27 cellular contexts compared by ENCODE assay signal in genomic region chr16:9681556-9681955, GRCh38.
DNase-seq lines count a peak whose midpoint lies in the region; ATAC-seq, FAIRE-seq and TF ChIP-seq lines count a peak whose summit lies in the region.
"Had no signal": no experiment of that assay in that cellular context is flagged by ENCODE, and none has a peak within 500 bp of the region (broad histone marks: within the 10 kb centered on the region; RNA-seq: fewer than 3 reads in every experiment).

No MANE protein-coding gene starts in this region.

- DNase-seq in HepG2 (ENCODE audit: low spot score): no peak
- no peak for DNase-seq in right lobe of liver
- DNase-seq in H1 (ENCODE audit: low read depth in 1 of 2, low spot score in 2 of 2): no peak
- peak; percentile 50 for DNase-seq in retina
- DNase-seq in immature natural killer cell: no peak
- no peak for DNase-seq in NCI-H2227 treated with DMSO at 0.1 percent for 48 hours (lab: John Stamatoyannopoulos, UW)
- DNase-seq in vagina (ENCODE audit: extremely low spot score in 2 of 2): no peak
- DNase-seq: BE2C; CD8-positive, alpha-beta memory T cell; DMS79 treated with DMSO at 0.1 percent for 48 hours; GOT3; IMR-90; KG1; MM.1S; NCI-H1417; NCI-H1694; NCI-H2029 treated with DMSO at 0.1 percent for 48 hours; NCI-H226; NCI-H510A; NCI-H69; SK-N-SH; SW 1271 had no signal

- 11% methylated on average over 6 of the region's 6 CpGs for WGBS in HepG2 (ENCODE audit: low lambda C conversion rate)
- 30% methylated on average over 2 of the region's 6 CpGs for WGBS in right lobe of liver (ENCODE audit: insufficient coverage, low coverage, low lambda C conversion rate, missing lambda C conversion rate)
- 73% methylated on average over 6 of the region's 6 CpGs; no CpG with 5 or more reads in 1 of the 2 experiments for WGBS in H1 (ENCODE audit: extremely low coverage in 1 of 2, insufficient coverage in 1 of 2, insufficient read length in 1 of 2, insufficient replicate concordance in 2 of 2, low coverage in 1 of 2, low lambda C conversion rate in 2 of 2, missing lambda C conversion rate in 1 of 2), 2 experiments

- in situ Hi-C loops in HepG2 (cut with HindIII; ENCODE audit: extremely low pct_ligation_motif_present, low pct_unique_long_range_greater_than_20kb): no loop called here

- FAIRE-seq in HepG2 (lab: Jason Lieb, UNC) (no peak), H1 (lab: Jason Lieb, UNC) (no peak)
- FAIRE-seq: GM12892, RCC 7860 had no signal

- no peak overlapping the region for H3K4me3 Mint-ChIP-seq in immature natural killer cell
- H3K4me3 Mint-ChIP-seq: CD14-positive monocyte; CD8-positive, alpha-beta memory T cell had no signal

- no peaks in the 10 kb centered on the region for H3K4me1 Mint-ChIP-seq in immature natural killer cell
- H3K4me1 Mint-ChIP-seq: CD14-positive monocyte; CD8-positive, alpha-beta memory T cell had no signal

- H3K4me3 ChIP-seq in HepG2 (replicated peaks in 1 of 3; ENCODE audit: insufficient read depth in 1 of 3, low read depth in 2 of 3, low read length in 3 of 3) (no peak overlapping the region), right lobe of liver (no peak overlapping the region), H1 (ENCODE audit: extremely low read depth in 1 of 4, insufficient read depth in 2 of 4, low read depth in 3 of 4, low read length in 4 of 4) (peak overlapping the region in 1 of 4 experiments; percentile 53; a peak in 3 of 8 replicates), iPS-20b (ENCODE audit: low read length) (peak overlapping the region; percentile 63; the same call in 1 of the 2 replicates), vagina (no peak overlapping the region)

- H2BK5ac ChIP-seq in H1 (ENCODE audit: low read depth, low read length): peak overlapping the region; percentile 37

- no peak overlapping the region for H3K14ac ChIP-seq in H1 (ENCODE audit: insufficient read length)

- POLR2A ChIA-PET in HepG2 (lab: Yijun Ruan, JAX) (no interaction called here), H1 (lab: Charles Lee; ENCODE audit: partially characterized antibody) (interaction anchor here (0.6 to 4.7 kb wide), 10 partner anchors 9 to 1150 kb away, joined by 3 to 82 read pairs (median 3); no protein-coding TSS in a partner anchor)

- H4K91ac ChIP-seq in H1 (replicated peaks; ENCODE audit: insufficient read length, low read length): peak overlapping the region; percentile 12

- peak overlapping the region; percentile 32 for H4K5ac ChIP-seq in H1 (ENCODE audit: insufficient read length, low read depth, low read length)

- peaks cover 0 to 5% (median 0%) of the 10 kb centered on the region in 3 donors for H3K36me3 Mint-ChIP-seq in immature natural killer cell
- H3K36me3 Mint-ChIP-seq: CD14-positive monocyte; CD8-positive, alpha-beta memory T cell had no signal

- H3K79me1 ChIP-seq in H1 (ENCODE audit: low read depth, low read length): peaks cover 3% of the 10 kb centered on the region; the same call in 1 of the 2 replicates

- H3K9ac ChIP-seq in HepG2 (ENCODE audit: insufficient read depth, low read depth, low read length) (no peak overlapping the region), H1 (replicated peaks in 1 of 4; ENCODE audit: extremely low read depth in 1 of 4, low read depth in 3 of 4, low read length in 3 of 4) (no peak overlapping the region), iPS-20b (ENCODE audit: low read depth, low read length) (peak overlapping the region; percentile 85; the same call in 1 of the 2 replicates)
- H3K9ac ChIP-seq: SK-N-SH had no signal

- ATAC-seq in HepG2: peak; percentile 31; the same call in 1 of the 3 replicates
- no peak for ATAC-seq in right lobe of liver

- no peak overlapping the region; the same call in 1 of the 2 replicates for H2BK15ac ChIP-seq in H1 (ENCODE audit: low read length)

- H3K23ac ChIP-seq in H1 (ENCODE audit: insufficient read length): no peak overlapping the region

- no peaks in the 10 kb centered on the region for H3K4me1 ChIP-seq in HepG2 (ENCODE audit: insufficient read depth, low read length)
- no peaks in the 10 kb centered on the region for H3K4me1 ChIP-seq in right lobe of liver
- peaks cover 3 to 31% (median 24%) of the 10 kb centered on the region in 4 experiments for H3K4me1 ChIP-seq in H1 (replicated peaks in 1 of 4; ENCODE audit: control insufficient read depth in 3 of 4, insufficient read depth in 4 of 4, low read length in 3 of 4)
- peaks cover 50% of the 10 kb centered on the region for H3K4me1 ChIP-seq in iPS-20b (ENCODE audit: insufficient read depth, low read length)
- H3K4me1 ChIP-seq in vagina: no peaks in the 10 kb centered on the region
- H3K4me1 ChIP-seq: BE2C had no signal

- peaks cover 0 to 4% (median 0%) of the 10 kb centered on the region in 3 donors for H3K27me3 Mint-ChIP-seq in immature natural killer cell (ENCODE audit: low read depth in 3 of 3)

- CTCF ChIA-PET in HepG2 (lab: Yijun Ruan, JAX; ENCODE audit: low intra/inter-chr PET ratio, low total read pairs) (no interaction called here), H1 (lab: Charles Lee; ENCODE audit: partially characterized antibody) (interaction anchor here (0.6 to 4.5 kb wide), 8 partner anchors 14 to 833 kb away, joined by 3 to 16 read pairs (median 4); no protein-coding TSS in a partner anchor)

- H3K23me2 ChIP-seq in H1 (ENCODE audit: low read depth, low read length): peaks cover 2% of the 10 kb centered on the region; the same call in 1 of the 2 replicates

- no peak overlapping the region for H3K27ac Mint-ChIP-seq in immature natural killer cell
- H3K27ac Mint-ChIP-seq: CD14-positive monocyte had no signal

- H2AFZ ChIP-seq in HepG2 (ENCODE audit: low read length): no peak overlapping the region
- no peak overlapping the region for H2AFZ ChIP-seq in H1 (ENCODE audit: low read length)

- H3K9me3 Mint-ChIP-seq in immature natural killer cell: peaks cover 0 to 16% (median 10%) of the 10 kb centered on the region in 6 donors

- BruUV-seq in HepG2 (replicated peaks; lab: Mats Ljungman, UMichigan): no TSS peak

- TF ChIP-seq RAD21 in HepG2 (CRISPR knock-in tag; IDR thresholded peaks at IDR 0.05) (no peak), H1 (IDR thresholded peaks at IDR 0.05 in 1 of 2, conservative IDR thresholded peaks at IDR 0.05 in 1 of 2; ENCODE audit: low read depth in 2 of 2, low read length in 2 of 2) (no peak)

- H2BK120ac ChIP-seq in H1 (replicated peaks; ENCODE audit: low read depth, low read length): peak overlapping the region; percentile 89

- TF ChIP-seq CTCF in HepG2 (CRISPR knock-in tag; IDR thresholded peaks at IDR 0.05): no peak
- no peak for TF ChIP-seq CTCF in right lobe of liver (IDR thresholded peaks at IDR 0.05)
- TF ChIP-seq CTCF in H1 (IDR thresholded peaks at IDR 0.05; ENCODE audit: control extremely low read depth in 1 of 3, insufficient read depth in 1 of 3, low read depth in 1 of 3, low read length in 3 of 3): no peak
- no peak for TF ChIP-seq CTCF in vagina (IDR thresholded peaks at IDR 0.05)

- H3K27ac ChIP-seq in HepG2 (ENCODE audit: extremely low read length, insufficient read depth, low read length): no peak overlapping the region
- no peak overlapping the region for H3K27ac ChIP-seq in right lobe of liver
- peak overlapping the region; percentile 47; the same call in 1 of the 2 replicates for H3K27ac ChIP-seq in H1 (ENCODE audit: low read depth, low read length)
- H3K27ac ChIP-seq in iPS-20b (ENCODE audit: low read length): no peak overlapping the region
- no peak overlapping the region for H3K27ac ChIP-seq in vagina
- H3K27ac ChIP-seq: 22Rv1 had no signal

- TF ChIP-seq EP300 in HepG2 (IDR thresholded peaks at IDR 0.05; ENCODE audit: low read depth in 2 of 2, low read length in 2 of 2) (no peak), HepG2 (CRISPR knock-in tag; IDR thresholded peaks at IDR 0.05; ENCODE audit: borderline replicate concordance) (no peak), H1 (IDR thresholded peaks at IDR 0.05; ENCODE audit: borderline replicate concordance in 1 of 2, low read depth in 2 of 2, low read length in 2 of 2) (no peak)

- H3K4ac ChIP-seq in H1 (replicated peaks; ENCODE audit: insufficient read length, low read depth, low read length): peak overlapping the region; percentile 16

- H3K79me2 ChIP-seq in HepG2 (ENCODE audit: insufficient read depth, low read length): no peaks in the 10 kb centered on the region
- peaks cover 5 to 36% of the 10 kb centered on the region in 2 experiments; a peak in 3 of 4 replicates for H3K79me2 ChIP-seq in H1 (ENCODE audit: control insufficient read depth in 1 of 2, insufficient read depth in 2 of 2, low read length in 2 of 2)

- intact Hi-C loops in HepG2 (cut with micrococcal nuclease; ENCODE audit: unreplicated experiment): no loop called here
- intact Hi-C loops in right lobe of liver (cut with DNase I): no loop called here
- intact Hi-C loops in vagina (cut with DNase I): no loop called here

- peak overlapping the region; percentile 20; the same call in 1 of the 2 replicates for H3K18ac ChIP-seq in H1 (ENCODE audit: extremely low read depth, low read length)

- H3K27me3 ChIP-seq in HepG2 (ENCODE audit: control insufficient read depth in 1 of 2, insufficient read depth in 2 of 2, low read length in 2 of 2): peaks cover 3 to 19% of the 10 kb centered on the region in 2 experiments; a peak in 3 of 5 replicates
- no peaks in the 10 kb centered on the region for H3K27me3 ChIP-seq in right lobe of liver
- H3K27me3 ChIP-seq in H1 (replicated peaks in 1 of 4; ENCODE audit: control insufficient read depth in 3 of 4, extremely low read depth in 1 of 4, insufficient read depth in 3 of 4, low read length in 3 of 4): no peaks in the 10 kb centered on the region
- H3K27me3 ChIP-seq in iPS-20b (ENCODE audit: insufficient read depth, low read length): no peaks in the 10 kb centered on the region
- H3K27me3 ChIP-seq in vagina: no peaks in the 10 kb centered on the region
- H3K27me3 ChIP-seq: BE2C had no signal

- H2BK20ac ChIP-seq in H1 (ENCODE audit: low read length): no peak overlapping the region; the same call in 1 of the 2 replicates

- H3K36me3 ChIP-seq in HepG2 (replicated peaks in 1 of 2; ENCODE audit: control insufficient read depth in 1 of 2, insufficient read depth in 2 of 2, low read length in 2 of 2) (no peaks in the 10 kb centered on the region), right lobe of liver (no peaks in the 10 kb centered on the region), H1 (ENCODE audit: control insufficient read depth in 2 of 4, insufficient read depth in 4 of 4, low read length in 3 of 4) (peaks cover 0 to 5% (median under 1%) of the 10 kb centered on the region in 4 experiments; a peak in 2 of 8 replicates), iPS-20b (ENCODE audit: insufficient read depth, low read depth, low read length) (no peaks in the 10 kb centered on the region), vagina (no peaks in the 10 kb centered on the region)
- H3K36me3 ChIP-seq: BE2C had no signal

- H4K20me1 ChIP-seq in HepG2 (ENCODE audit: insufficient read depth, low read length) (no peaks in the 10 kb centered on the region), H1 (replicated peaks in 1 of 2; ENCODE audit: control insufficient read depth in 1 of 2, insufficient read depth in 2 of 2, low read length in 2 of 2) (no peaks in the 10 kb centered on the region)

- peak overlapping the region; percentile 0; the same call in 1 of the 2 replicates for H2AK5ac ChIP-seq in H1 (ENCODE audit: low read depth, low read length)

- H4K8ac ChIP-seq in H1 (ENCODE audit: extremely low read depth, insufficient read depth, low read length): no peak overlapping the region; the same call in 1 of the 2 replicates

- H3K9me3 ChIP-seq in HepG2 (ENCODE audit: low read length) (peaks cover 6% of the 10 kb centered on the region), right lobe of liver (no peaks in the 10 kb centered on the region), H1 (ENCODE audit: insufficient read depth in 2 of 2, low read depth in 1 of 2, low read length in 1 of 2) (peaks cover 5 to 10% of the 10 kb centered on the region in 2 experiments; a peak in 3 of 4 replicates), iPS-20b (ENCODE audit: insufficient read depth, low read depth, low read length) (peaks cover 9% of the 10 kb centered on the region; the same call in 1 of the 2 replicates), vagina (no peaks in the 10 kb centered on the region)
- H3K9me3 ChIP-seq: BE2C, SK-N-SH had no signal

- no peak overlapping the region for H3K56ac ChIP-seq in H1 (replicated peaks; ENCODE audit: insufficient read length, low read depth, low read length)

- H3K4me2 ChIP-seq in HepG2 (ENCODE audit: low read depth, low read length): no peak overlapping the region
- peak overlapping the region; percentile 57 to 94 for H3K4me2 ChIP-seq in H1 (ENCODE audit: insufficient read depth in 1 of 2, low read depth in 2 of 2, low read length in 2 of 2)
- H3K4me2 ChIP-seq: SK-N-SH had no signal

- peak overlapping the region; percentile 44; the same call in 1 of the 2 replicates for H2BK12ac ChIP-seq in H1 (ENCODE audit: low read depth, low read length)

- no peak for TF ChIP-seq POLR2A in HepG2 (IDR thresholded peaks at IDR 0.05; ENCODE audit: insufficient read depth in 1 of 2, low read depth in 2 of 2, low read length in 2 of 2)
- TF ChIP-seq POLR2A in right lobe of liver (IDR thresholded peaks at IDR 0.05): no peak
- TF ChIP-seq POLR2A in H1 (IDR thresholded peaks at IDR 0.05; ENCODE audit: control extremely low read depth in 1 of 2, low read depth in 2 of 2, low read length in 2 of 2): no peak
- TF ChIP-seq POLR2A in vagina (IDR thresholded peaks at IDR 0.05): no peak
